In the genomic region with DNA sequence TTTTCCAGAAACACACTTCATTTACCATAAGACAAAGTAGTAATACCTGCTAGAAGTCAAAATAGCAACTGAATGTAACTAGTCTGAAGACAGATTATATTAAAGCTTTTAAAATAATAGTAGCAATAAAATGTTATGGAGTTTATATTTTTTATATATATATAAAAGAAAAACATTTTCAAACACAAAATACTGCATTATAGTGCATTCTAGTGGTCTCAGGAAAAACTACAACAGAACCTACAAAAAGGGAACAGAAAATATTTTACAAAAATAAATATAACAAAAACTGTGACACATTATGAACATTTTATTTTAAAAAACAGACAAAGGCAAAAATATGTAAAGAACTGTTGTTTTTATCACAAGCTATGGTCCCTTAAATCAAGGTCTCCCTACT, we compare ENCODE assay signal across 13 cellular contexts. TPM values are rescaled to one million over a fixed set of nuclear protein-coding genes. Genes with fewer than 3 reads are reported as not detected.
A peak's percentile ranks its signal among the peaks of the same experiment; 100 is the strongest.
DNase-seq lines count a peak whose midpoint lies in the region; ATAC-seq and TF ChIP-seq lines count a peak whose summit lies in the region.
"Had no signal": no experiment of that assay in that cellular context is flagged by ENCODE, and none has a peak within 500 bp of the region (broad histone marks: within the 10 kb centered on the region; RNA-seq: fewer than 3 reads in every experiment).

No MANE protein-coding gene starts in this region.

- H3K36me3 Mint-ChIP-seq in natural killer cell, result no peaks in the 10 kb centered on the region
- H3K36me3 Mint-ChIP-seq in natural killer cell treated with Interleukin-12 subunit alpha and Interleukin-12 subunit beta and Interleukin-15 and Interleukin-18, amount 100 ng/mL, for 72 hours, result no peaks in the 10 kb centered on the region
- peaks cover 4% of the 10 kb centered on the region for H3K36me3 Mint-ChIP-seq in activated naive CD4-positive, alpha-beta T cell treated with anti-CD3 and anti-CD28 coated beads for 36 hours (ENCODE audit: low read depth)

- no peaks in the 10 kb centered on the region for H3K27me3 Mint-ChIP-seq in natural killer cell (ENCODE audit: low read depth in 2 of 2)
- no peaks in the 10 kb centered on the region for H3K27me3 Mint-ChIP-seq in natural killer cell treated with Interleukin-12 subunit alpha and Interleukin-12 subunit beta and Interleukin-15 and Interleukin-18, amount 100 ng/mL, for 72 hours
- no peaks in the 10 kb centered on the region for H3K27me3 Mint-ChIP-seq in activated naive CD4-positive, alpha-beta T cell treated with anti-CD3 and anti-CD28 coated beads for 36 hours (ENCODE audit: low read depth)
- H3K27me3 Mint-ChIP-seq: activated naive CD4-positive, alpha-beta T cell treated with anti-CD3 and anti-CD28 coated beads, Interleukin-2, amount 50 U/mL, for 24 hours; dendritic cell treated with granulocyte-macrophage colony-stimulating factor and Interleukin-4, amounts not matched to agents 40 ng/mL and 50 ng/mL, for 4 days had no signal

- POLR2A ChIA-PET in RWPE1 (lab: Yijun Ruan, JAX; ENCODE audit: low non-redundant PET), result no interaction called here

- no peak overlapping the region for H3K4me3 Mint-ChIP-seq in natural killer cell
- no peak overlapping the region for H3K4me3 Mint-ChIP-seq in natural killer cell treated with Interleukin-12 subunit alpha and Interleukin-12 subunit beta and Interleukin-15 and Interleukin-18, amount 100 ng/mL, for 72 hours
- no peak overlapping the region for H3K4me3 Mint-ChIP-seq in activated naive CD4-positive, alpha-beta T cell treated with anti-CD3 and anti-CD28 coated beads for 36 hours
- H3K4me3 Mint-ChIP-seq: activated naive CD4-positive, alpha-beta T cell treated with anti-CD3 and anti-CD28 coated beads, Interleukin-2, amount 50 U/mL, for 24 hours; dendritic cell treated with granulocyte-macrophage colony-stimulating factor and Interleukin-4, amounts not matched to agents 40 ng/mL and 50 ng/mL, for 4 days had no signal

- ATAC-seq in natural killer cell (no peak), foreskin keratinocyte (no peak), HG02571 (IDR thresholded peaks at IDR 0.05; ENCODE audit: unreplicated experiment) (no peak), GM21367 (IDR thresholded peaks at IDR 0.05; ENCODE audit: unreplicated experiment) (no peak)
- ATAC-seq in natural killer cell treated with Interleukin-12 subunit alpha and Interleukin-12 subunit beta and Interleukin-15 and Interleukin-18, amount 100 ng/mL, for 72 hours, result no peak
- ATAC-seq: right cardiac atrium had no signal

- H3K27ac ChIP-seq in RWPE1 (no peak overlapping the region), foreskin keratinocyte (no peak overlapping the region)

- no peaks in the 10 kb centered on the region for H3K27me3 ChIP-seq in foreskin keratinocyte

- DNase-seq in natural killer cell (no peak), RWPE1 (ENCODE audit: low spot score) (no peak), foreskin keratinocyte (no peak), medulla oblongata (ENCODE audit: extremely low spot score) (no peak)
- DNase-seq in natural killer cell treated with Interleukin-12 subunit alpha and Interleukin-12 subunit beta and Interleukin-15 and Interleukin-18, amount 100 ng/mL, for 72 hours (ENCODE audit: low spot score), result no peak
- DNase-seq in activated naive CD4-positive, alpha-beta T cell treated with anti-CD3 and anti-CD28 coated beads for 36 hours, result no peak
- DNase-seq: hypothalamus, NCI-H1105, right cardiac atrium had no signal

- no peak overlapping the region for H3K27ac Mint-ChIP-seq in natural killer cell
- no peak overlapping the region for H3K27ac Mint-ChIP-seq in natural killer cell treated with Interleukin-12 subunit alpha and Interleukin-12 subunit beta and Interleukin-15 and Interleukin-18, amount 100 ng/mL, for 72 hours
- H3K27ac Mint-ChIP-seq in activated naive CD4-positive, alpha-beta T cell treated with anti-CD3 and anti-CD28 coated beads for 36 hours, result no peak overlapping the region
- H3K27ac Mint-ChIP-seq: activated naive CD4-positive, alpha-beta T cell treated with anti-CD3 and anti-CD28 coated beads, Interleukin-2, amount 50 U/mL, for 24 hours; dendritic cell treated with granulocyte-macrophage colony-stimulating factor and Interleukin-4, amounts not matched to agents 40 ng/mL and 50 ng/mL, for 4 days had no signal

- CTCF ChIA-PET in RWPE1 (lab: Yijun Ruan, JAX), result interaction anchor here (0.6 to 1.1 kb wide), 3 partner anchors 11 to 143 kb away, joined by 3 read pairs; no protein-coding TSS in a partner anchor
- CTCF ChIA-PET in activated naive CD4-positive, alpha-beta T cell treated with anti-CD3 and anti-CD28 coated beads for 36 hours (lab: Charles Lee), result interaction anchor here (0.8 to 1.4 kb wide), 2 partner anchors 127 to 133 kb away, joined by 4 to 11 read pairs; no protein-coding TSS in a partner anchor

- intact Hi-C loops in natural killer cell (cut with micrococcal nuclease), result loop anchor here (1.0 kb wide), 1 partner anchor 138 kb away; no protein-coding TSS in a partner anchor
- intact Hi-C loops in activated naive CD4-positive, alpha-beta T cell treated with anti-CD3 and anti-CD28 coated beads for 36 hours (cut with micrococcal nuclease), result loop anchor here (1.0 to 5.0 kb wide), 2 partner anchors 89 to 138 kb away; no protein-coding TSS in a partner anchor

- H3K4me1 Mint-ChIP-seq in natural killer cell, result peaks cover 7 to 12% of the 10 kb centered on the region in 2 donors
- H3K4me1 Mint-ChIP-seq in natural killer cell treated with Interleukin-12 subunit alpha and Interleukin-12 subunit beta and Interleukin-15 and Interleukin-18, amount 100 ng/mL, for 72 hours (ENCODE audit: low read depth in 2 of 2), result peaks cover 7 to 12% of the 10 kb centered on the region in 2 donors
- H3K4me1 Mint-ChIP-seq in activated naive CD4-positive, alpha-beta T cell treated with anti-CD3 and anti-CD28 coated beads for 36 hours (ENCODE audit: low read depth), result peaks cover 19% of the 10 kb centered on the region

- TF ChIP-seq CTCF in natural killer cell (IDR thresholded peaks at IDR 0.05) (peak; percentile 59), RWPE1 (conservative IDR thresholded peaks at IDR 0.05; ENCODE audit: low read depth) (peak; percentile 27), foreskin keratinocyte (conservative IDR thresholded peaks at IDR 0.05) (peak; percentile 60)

- H3K4me1 ChIP-seq in foreskin keratinocyte, result peaks cover 3% of the 10 kb centered on the region

- H3K9me3 Mint-ChIP-seq in natural killer cell, result no peaks in the 10 kb centered on the region
- no peaks in the 10 kb centered on the region for H3K9me3 Mint-ChIP-seq in natural killer cell treated with Interleukin-12 subunit alpha and Interleukin-12 subunit beta and Interleukin-15 and Interleukin-18, amount 100 ng/mL, for 72 hours
- no peaks in the 10 kb centered on the region for H3K9me3 Mint-ChIP-seq in activated naive CD4-positive, alpha-beta T cell treated with anti-CD3 and anti-CD28 coated beads for 36 hours
- H3K9me3 Mint-ChIP-seq: activated naive CD4-positive, alpha-beta T cell treated with anti-CD3 and anti-CD28 coated beads, Interleukin-2, amount 50 U/mL, for 24 hours; dendritic cell treated with granulocyte-macrophage colony-stimulating factor and Interleukin-4, amounts not matched to agents 40 ng/mL and 50 ng/mL, for 4 days had no signal

RNA-seq across cellular contexts. Expression of gene STRN, which starts 48.0 kb away (rescaled TPM):
- total RNA-seq in natural killer cell, result 10 to 100 TPM; 43.1 to 49.9 (median 43.4) TPM
- 10 to 100 TPM; 25.3 to 36.0 TPM for total RNA-seq in natural killer cell treated with Interleukin-12 subunit alpha and Interleukin-12 subunit beta and Interleukin-15 and Interleukin-18, amount 100 ng/mL, for 72 hours
- 22.7 and 24.3 TPM in 2 replicates for total RNA-seq in foreskin keratinocyte
- polyA plus RNA-seq in foreskin keratinocyte, result 3.1 and 3.9 TPM in 2 replicates
- 10 to 100 TPM; 19.3 to 22.2 TPM for total RNA-seq in activated naive CD4-positive, alpha-beta T cell treated with anti-CD3 and anti-CD28 coated beads for 36 hours
